13 cellular contexts compared by ENCODE assay signal in the genomic region with DNA sequence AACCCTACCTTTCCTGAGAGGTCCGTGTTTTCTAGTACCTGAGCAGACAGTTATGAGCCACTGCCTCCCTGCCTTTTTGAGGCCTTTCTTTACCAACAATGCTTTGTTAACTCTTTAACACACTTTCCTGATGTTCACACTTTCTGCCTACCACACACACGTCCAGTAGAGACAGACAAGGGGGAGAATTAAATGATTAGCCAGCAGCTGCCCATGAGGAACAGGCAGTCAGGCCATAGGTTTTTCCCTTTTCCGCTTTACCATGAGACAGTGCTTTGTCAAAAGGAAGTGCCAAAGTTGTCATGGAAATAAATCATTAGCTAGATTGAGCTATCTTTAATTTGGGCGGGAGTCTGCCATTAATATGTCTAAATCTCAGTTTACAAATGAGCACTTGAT.
DNase-seq lines count a peak whose midpoint lies in the region; ATAC-seq and TF ChIP-seq lines count a peak whose summit lies in the region.
"Had no signal": no experiment of that assay in that cellular context is flagged by ENCODE, and none has a peak within 500 bp of the region (broad histone marks: within the 10 kb centered on the region; RNA-seq: fewer than 3 reads in every experiment).

No MANE protein-coding gene starts in this region.

- H3K4me1 Mint-ChIP-seq in central memory CD8-positive, alpha-beta T cell, result peaks cover 66% of the 10 kb centered on the region
- peaks cover 54 to 95% (median 76%) of the 10 kb centered on the region in 7 donors for H3K4me1 Mint-ChIP-seq in naive thymus-derived CD4-positive, alpha-beta T cell

- H3K36me3 ChIP-seq in HUES64 (ENCODE audit: insufficient read depth, low read length), result no peaks in the 10 kb centered on the region
- no peaks in the 10 kb centered on the region for H3K36me3 ChIP-seq in naive thymus-derived CD4-positive, alpha-beta T cell (ENCODE audit: control insufficient read depth in 2 of 3, insufficient read depth in 3 of 3, low read length in 3 of 3)
- H3K36me3 ChIP-seq: suprapubic skin had no signal

- 87% methylated on average over 4 of the region's 4 CpGs for WGBS in HUES64

- POLR2A ChIA-PET in naive thymus-derived CD4-positive, alpha-beta T cell (lab: Charles Lee), result interaction anchor here (0.9 to 8.8 kb wide), 3 partner anchors 15 to 100 kb away, joined by 3 to 176 read pairs (median 176); partner anchors contain the start of gene PITPNC1
- POLR2A ChIA-PET in RWPE1 (lab: Yijun Ruan, JAX; ENCODE audit: low non-redundant PET), result no interaction called here

- H3K4me3 ChIP-seq in HUES64 (ENCODE audit: low read length), result no peak overlapping the region
- H3K4me3 ChIP-seq in naive thymus-derived CD4-positive, alpha-beta T cell (ENCODE audit: low read length), result no peak overlapping the region
- H3K4me3 ChIP-seq: suprapubic skin had no signal

- no peak overlapping the region for H3K27ac ChIP-seq in HUES64 (ENCODE audit: low read depth, low read length)
- peak overlapping the region; percentile 28 for H3K27ac ChIP-seq in naive thymus-derived CD4-positive, alpha-beta T cell (ENCODE audit: low read depth, low read length)
- no peak overlapping the region for H3K27ac ChIP-seq in RWPE1
- H3K27ac ChIP-seq: C4-2B, suprapubic skin had no signal

- CTCF ChIA-PET in naive thymus-derived CD4-positive, alpha-beta T cell (lab: Charles Lee), result interaction anchor here (1.1 to 8.4 kb wide), 3 partner anchors 38 to 210 kb away, joined by 3 to 180 read pairs (median 48); partner anchors contain the start of gene PITPNC1
- CTCF ChIA-PET in RWPE1 (lab: Yijun Ruan, JAX), result interaction anchor here (1.3 to 1.4 kb wide), 2 partner anchors 100 to 101 kb away, joined by 3 to 5 read pairs; no protein-coding TSS in a partner anchor

- no peak for TF ChIP-seq CTCF in RWPE1 (conservative IDR thresholded peaks at IDR 0.05; ENCODE audit: low read depth)

- no peaks in the 10 kb centered on the region for H3K27me3 Mint-ChIP-seq in central memory CD8-positive, alpha-beta T cell
- no peaks in the 10 kb centered on the region for H3K27me3 Mint-ChIP-seq in naive thymus-derived CD4-positive, alpha-beta T cell

- H3K36me3 Mint-ChIP-seq in central memory CD8-positive, alpha-beta T cell (ENCODE audit: insufficient read depth), result peaks cover 7% of the 10 kb centered on the region
- peaks cover 0 to 4% (median 0%) of the 10 kb centered on the region in 5 donors for H3K36me3 Mint-ChIP-seq in naive thymus-derived CD4-positive, alpha-beta T cell

- peak overlapping the region; percentile 21; the same call in 1 of the 2 replicates for H3K9ac ChIP-seq in HUES64 (ENCODE audit: low read depth, low read length)

- H3K9me3 Mint-ChIP-seq in central memory CD8-positive, alpha-beta T cell, result no peaks in the 10 kb centered on the region
- no peaks in the 10 kb centered on the region for H3K9me3 Mint-ChIP-seq in naive thymus-derived CD4-positive, alpha-beta T cell

- intact Hi-C loops in naive thymus-derived CD4-positive, alpha-beta T cell (cut with micrococcal nuclease), result loop anchor here (5.0 kb wide), 2 partner anchors 123 to 208 kb away; no protein-coding TSS in a partner anchor
- intact Hi-C loops in left colon (cut with DNase I, micrococcal nuclease), result loop anchor here in 1 of 2 donors (5.0 kb wide), 1 partner anchor 102 kb away; the partner anchor contains the start of gene PITPNC1

- H3K4me3 Mint-ChIP-seq in central memory CD8-positive, alpha-beta T cell, result peak overlapping the region; percentile 36
- peak overlapping the region; percentile 16 to 91 (median 81) for H3K4me3 Mint-ChIP-seq in naive thymus-derived CD4-positive, alpha-beta T cell

- H3K9me3 ChIP-seq in HUES64 (ENCODE audit: insufficient read depth, low read depth, low read length), result no peaks in the 10 kb centered on the region
- no peaks in the 10 kb centered on the region for H3K9me3 ChIP-seq in naive thymus-derived CD4-positive, alpha-beta T cell (ENCODE audit: control insufficient read depth in 2 of 3, low read length in 3 of 3)
- H3K9me3 ChIP-seq: suprapubic skin had no signal

- ATAC-seq in central memory CD8-positive, alpha-beta T cell (replicated peaks; ENCODE audit: extremely low read depth, poor library complexity, severe bottlenecking), result no peak
- no peak for ATAC-seq in naive thymus-derived CD4-positive, alpha-beta T cell
- no peak for ATAC-seq in left colon
- ATAC-seq: HepG2 had no signal

- no peaks in the 10 kb centered on the region for H3K27me3 ChIP-seq in HUES64 (ENCODE audit: insufficient read depth, low read length)
- H3K27me3 ChIP-seq in naive thymus-derived CD4-positive, alpha-beta T cell (ENCODE audit: control insufficient read depth in 2 of 2, insufficient read depth in 2 of 2, low read length in 2 of 2), result no peaks in the 10 kb centered on the region
- H3K27me3 ChIP-seq: suprapubic skin had no signal

- peak overlapping the region; percentile 88 for H3K27ac Mint-ChIP-seq in central memory CD8-positive, alpha-beta T cell (ENCODE audit: low read depth)
- H3K27ac Mint-ChIP-seq in naive thymus-derived CD4-positive, alpha-beta T cell, result peak overlapping the region; percentile 89 to 99 (median 96)

- DNase-seq in CD1c-positive myeloid dendritic cell (ENCODE audit: extremely low spot score) (peak; percentile 57), RKO (ENCODE audit: low spot score) (no peak), NCI-H1092 treated with DMSO at 0.1 percent for 48 hours (lab: John Stamatoyannopoulos, UW) (no peak), RWPE1 (ENCODE audit: low spot score) (no peak), left colon (no peak)
- DNase-seq in central memory CD8-positive, alpha-beta T cell (ENCODE audit: low spot score in 2 of 2), result no peak
- DNase-seq in naive thymus-derived CD4-positive, alpha-beta T cell, result no peak
- DNase-seq: NCI-H1105 treated with DMSO at 0.1 percent for 48 hours, NCI-H526 treated with DMSO at 0.1 percent for 48 hours had no signal

- H3K4me1 ChIP-seq in HUES64 (ENCODE audit: insufficient read depth, low read length), result peaks cover 38% of the 10 kb centered on the region
- H3K4me1 ChIP-seq in naive thymus-derived CD4-positive, alpha-beta T cell (ENCODE audit: control insufficient read depth in 2 of 2, insufficient read depth in 2 of 2, low read length in 2 of 2), result peaks cover 38 to 59% of the 10 kb centered on the region in 2 donors
